In genomic region chr4:184668096-184668495, GRCh38 we compare ENCODE assay signal across 16 cellular contexts. TPM values are rescaled to one million over a fixed set of nuclear protein-coding genes. Genes with fewer than 3 reads are reported as not detected.
DNase-seq lines count a peak whose midpoint lies in the region; ATAC-seq, FAIRE-seq and TF ChIP-seq lines count a peak whose summit lies in the region.
"Had no signal": no experiment of that assay in that cellular context is flagged by ENCODE, and none has a peak within 500 bp of the region (broad histone marks: within the 10 kb centered on the region; RNA-seq: fewer than 3 reads in every experiment).

No MANE protein-coding gene starts in this region.

- no peak overlapping the region for H4K91ac ChIP-seq in H1 (replicated peaks; ENCODE audit: insufficient read length, low read length)

- intact Hi-C loops in A673 (cut with micrococcal nuclease; ENCODE audit: unreplicated experiment), result no loop called here

- no peak for TF ChIP-seq EP300 in H1 (IDR thresholded peaks at IDR 0.05; ENCODE audit: borderline replicate concordance in 1 of 2, low read depth in 2 of 2, low read length in 2 of 2)

- POLR2A ChIA-PET in H1 (lab: Charles Lee; ENCODE audit: partially characterized antibody), result interaction anchor here (0.9 kb wide), 1 partner anchor 29 kb away, joined by 3 read pairs; no protein-coding TSS in a partner anchor
- POLR2A ChIA-PET in A673 (lab: Charles Lee; ENCODE audit: low non-redundant PET), result no interaction called here

- no peak overlapping the region for H3K4me3 ChIP-seq in H1 (ENCODE audit: extremely low read depth in 1 of 4, insufficient read depth in 2 of 4, low read depth in 3 of 4, low read length in 4 of 4)
- no peak overlapping the region for H3K4me3 ChIP-seq in neural progenitor cell
- no peak overlapping the region for H3K4me3 ChIP-seq in A673 (ENCODE audit: low read depth, low read length, poor library complexity, severe bottlenecking)
- H3K4me3 ChIP-seq: cardiac muscle cell, K562, thyroid gland had no signal

- peaks cover 16% of the 10 kb centered on the region for H3K36me3 Mint-ChIP-seq in T-helper 1 cell treated with Interleukin-12 subunit alpha and Interleukin-12 subunit beta and Interleukin-4 antibody, amounts not matched to agents 30 μg/mL and 1 μg/mL, for 36 hours (ENCODE audit: low read depth)
- H3K36me3 Mint-ChIP-seq in T-helper 17 cell (ENCODE audit: low read depth), result peaks cover 5% of the 10 kb centered on the region
- H3K36me3 Mint-ChIP-seq in stimulated activated memory B cell treated with anti-CD40 and anti-IgM and Interleukin-4, amounts not matched to agents 10 μg/mL and 1 μg/mL and 100 μg/mL, for 72 hours, result peaks cover 53% of the 10 kb centered on the region
- H3K36me3 Mint-ChIP-seq in neural progenitor cell, result peaks cover 14% of the 10 kb centered on the region

- TF ChIP-seq CTCF in H1 (IDR thresholded peaks at IDR 0.05; ENCODE audit: control extremely low read depth in 1 of 3, insufficient read depth in 1 of 3, low read depth in 1 of 3, low read length in 3 of 3) (no peak), neural progenitor cell (IDR thresholded peaks at IDR 0.05) (no peak), A673 (conservative IDR thresholded peaks at IDR 0.05; ENCODE audit: low read depth, low read length) (no peak)

- no peak overlapping the region for H3K4me2 ChIP-seq in H1 (ENCODE audit: insufficient read depth in 1 of 2, low read depth in 2 of 2, low read length in 2 of 2)
- H3K4me2 ChIP-seq in neural progenitor cell, result no peak overlapping the region

- H3K79me1 ChIP-seq in H1 (ENCODE audit: low read depth, low read length), result no peaks in the 10 kb centered on the region

- H3K79me2 ChIP-seq in H1 (ENCODE audit: control insufficient read depth in 1 of 2, insufficient read depth in 2 of 2, low read length in 2 of 2) (no peaks in the 10 kb centered on the region), neural progenitor cell (ENCODE audit: low read depth) (no peaks in the 10 kb centered on the region)

- H2BK5ac ChIP-seq in H1 (ENCODE audit: low read depth, low read length), result no peak overlapping the region

- H2AFZ ChIP-seq in H1 (ENCODE audit: low read length) (no peak overlapping the region), neural progenitor cell (replicated peaks) (no peak overlapping the region)

- no peak for TF ChIP-seq RAD21 in H1 (IDR thresholded peaks at IDR 0.05 in 1 of 2, conservative IDR thresholded peaks at IDR 0.05 in 1 of 2; ENCODE audit: low read depth in 2 of 2, low read length in 2 of 2)

- TF ChIP-seq POLR2A in H1 (IDR thresholded peaks at IDR 0.05; ENCODE audit: control extremely low read depth in 1 of 2, low read depth in 2 of 2, low read length in 2 of 2), result no peak

- FAIRE-seq in H1 (lab: Jason Lieb, UNC), result no peak
- FAIRE-seq: kidney had no signal

- H3K4me1 ChIP-seq in H1 (replicated peaks in 1 of 4; ENCODE audit: control insufficient read depth in 3 of 4, insufficient read depth in 4 of 4, low read length in 3 of 4), result no peaks in the 10 kb centered on the region
- H3K4me1 ChIP-seq in neural progenitor cell, result no peaks in the 10 kb centered on the region
- H3K4me1 ChIP-seq in A673 (ENCODE audit: insufficient read depth, low read length, poor library complexity, severe bottlenecking), result no peaks in the 10 kb centered on the region
- H3K4me1 ChIP-seq: thyroid gland had no signal

- no peak overlapping the region for H2AK5ac ChIP-seq in H1 (ENCODE audit: low read depth, low read length)

- H3K36me3 ChIP-seq in H1 (ENCODE audit: control insufficient read depth in 2 of 4, insufficient read depth in 4 of 4, low read length in 3 of 4), result no peaks in the 10 kb centered on the region; a peak in 1 of 8 replicates
- no peaks in the 10 kb centered on the region for H3K36me3 ChIP-seq in neural progenitor cell
- H3K36me3 ChIP-seq in A673 (ENCODE audit: insufficient read depth, low read length, poor library complexity, severe bottlenecking), result peaks cover 26% of the 10 kb centered on the region

- H3K18ac ChIP-seq in H1 (ENCODE audit: extremely low read depth, low read length), result no peak overlapping the region

- no peak for ATAC-seq in T-helper 17 cell
- no peak for ATAC-seq in stimulated activated memory B cell treated with anti-CD40 and anti-IgM and Interleukin-4, amounts not matched to agents 10 μg/mL and 1 μg/mL and 100 μg/mL, for 72 hours
- ATAC-seq: K562 had no signal

- no peak overlapping the region for H2BK12ac ChIP-seq in H1 (ENCODE audit: low read depth, low read length)

- 94% methylated on average over 9 of the region's 9 CpGs; no CpG with 5 or more reads in 1 of the 2 experiments for WGBS in H1 (ENCODE audit: extremely low coverage in 1 of 2, insufficient coverage in 1 of 2, insufficient read length in 1 of 2, insufficient replicate concordance in 2 of 2, low coverage in 1 of 2, low lambda C conversion rate in 2 of 2, missing lambda C conversion rate in 1 of 2), 2 experiments

- H3K27me3 Mint-ChIP-seq in T-helper 1 cell treated with Interleukin-12 subunit alpha and Interleukin-12 subunit beta and Interleukin-4 antibody, amounts not matched to agents 30 μg/mL and 1 μg/mL, for 36 hours (ENCODE audit: low read depth), result no peaks in the 10 kb centered on the region
- H3K27me3 Mint-ChIP-seq in T-helper 17 cell (no peaks in the 10 kb centered on the region), neural progenitor cell (ENCODE audit: insufficient read depth, low read depth) (peaks cover under 1% of the 10 kb centered on the region)
- H3K27me3 Mint-ChIP-seq in stimulated activated memory B cell treated with anti-CD40 and anti-IgM and Interleukin-4, amounts not matched to agents 10 μg/mL and 1 μg/mL and 100 μg/mL, for 72 hours, result no peaks in the 10 kb centered on the region

- no peaks in the 10 kb centered on the region for H3K23me2 ChIP-seq in H1 (ENCODE audit: low read depth, low read length)

- H3K14ac ChIP-seq in H1 (ENCODE audit: insufficient read length), result peak overlapping the region; percentile 31

- no peaks in the 10 kb centered on the region for H3F3A ChIP-seq in neural progenitor cell (ENCODE audit: low read depth)

- no peak overlapping the region for H3K9ac ChIP-seq in H1 (replicated peaks in 1 of 4; ENCODE audit: extremely low read depth in 1 of 4, low read depth in 3 of 4, low read length in 3 of 4)
- no peak overlapping the region for H3K9ac ChIP-seq in neural progenitor cell

- H2BK120ac ChIP-seq in H1 (replicated peaks; ENCODE audit: low read depth, low read length), result no peak overlapping the region

- H4K5ac ChIP-seq in H1 (ENCODE audit: insufficient read length, low read depth, low read length), result no peak overlapping the region

- peaks cover 31% of the 10 kb centered on the region for H3K4me1 Mint-ChIP-seq in T-helper 1 cell treated with Interleukin-12 subunit alpha and Interleukin-12 subunit beta and Interleukin-4 antibody, amounts not matched to agents 30 μg/mL and 1 μg/mL, for 36 hours (ENCODE audit: low read depth)
- H3K4me1 Mint-ChIP-seq in T-helper 17 cell, result peaks cover 17% of the 10 kb centered on the region
- peaks cover 14% of the 10 kb centered on the region for H3K4me1 Mint-ChIP-seq in stimulated activated memory B cell treated with anti-CD40 and anti-IgM and Interleukin-4, amounts not matched to agents 10 μg/mL and 1 μg/mL and 100 μg/mL, for 72 hours
- H3K4me1 Mint-ChIP-seq in neural progenitor cell, result no peaks in the 10 kb centered on the region

- no TSS peak for BruUV-seq in A673 (replicated peaks; lab: Mats Ljungman, UMichigan)

- DNase-seq in T-helper 1 cell, result no peak
- no peak for DNase-seq in T-helper 17 cell
- DNase-seq in H1 (ENCODE audit: low read depth in 1 of 2, low spot score in 2 of 2), result no peak
- DNase-seq in amniotic stem cell (lab: John Stamatoyannopoulos, UW), result no peak
- DNase-seq in neural progenitor cell (ENCODE audit: low spot score), result no peak
- DNase-seq in A673 (ENCODE audit: low spot score), result no peak
- DNase-seq: effector memory CD4-positive, alpha-beta T cell; kidney; NCI-H1105; stimulated activated CD4-positive, alpha-beta T cell treated with anti-CD3 and anti-CD28 coated beads, Interleukin-4, amount 100 ng/mL, for 1 hour; thyroid gland had no signal

- peak overlapping the region; percentile 92 for H3K27ac Mint-ChIP-seq in T-helper 1 cell treated with Interleukin-12 subunit alpha and Interleukin-12 subunit beta and Interleukin-4 antibody, amounts not matched to agents 30 μg/mL and 1 μg/mL, for 36 hours
- H3K27ac Mint-ChIP-seq in T-helper 17 cell, result peak overlapping the region; percentile 81
- H3K27ac Mint-ChIP-seq in stimulated activated memory B cell treated with anti-CD40 and anti-IgM and Interleukin-4, amounts not matched to agents 10 μg/mL and 1 μg/mL and 100 μg/mL, for 72 hours, result peak overlapping the region; percentile 41
- no peak overlapping the region for H3K27ac Mint-ChIP-seq in neural progenitor cell

- H2BK20ac ChIP-seq in H1 (ENCODE audit: low read length), result no peak overlapping the region

- CTCF ChIA-PET in H1 (lab: Charles Lee; ENCODE audit: partially characterized antibody), result no interaction called here
- CTCF ChIA-PET in A673 (lab: Charles Lee), result no interaction called here

- H3K23ac ChIP-seq in H1 (ENCODE audit: insufficient read length), result no peak overlapping the region

- H3K27me3 ChIP-seq in H1 (replicated peaks in 1 of 4; ENCODE audit: control insufficient read depth in 3 of 4, extremely low read depth in 1 of 4, insufficient read depth in 3 of 4, low read length in 3 of 4) (no peaks in the 10 kb centered on the region), neural progenitor cell (no peaks in the 10 kb centered on the region), A673 (replicated peaks; ENCODE audit: insufficient read depth, low read depth, low read length, poor library complexity) (no peaks in the 10 kb centered on the region)
- H3K27me3 ChIP-seq: cardiac muscle cell, thyroid gland had no signal

- no peak overlapping the region for H3K27ac ChIP-seq in H1 (ENCODE audit: low read depth, low read length)
- no peak overlapping the region for H3K27ac ChIP-seq in neural progenitor cell
- H3K27ac ChIP-seq in A673 (ENCODE audit: low read depth, low read length, poor library complexity, severe bottlenecking), result no peak overlapping the region
- H3K27ac ChIP-seq: 22Rv1, cardiac muscle cell, thyroid gland had no signal

- no peaks in the 10 kb centered on the region for H3K9me3 Mint-ChIP-seq in T-helper 1 cell treated with Interleukin-12 subunit alpha and Interleukin-12 subunit beta and Interleukin-4 antibody, amounts not matched to agents 30 μg/mL and 1 μg/mL, for 36 hours
- no peaks in the 10 kb centered on the region for H3K9me3 Mint-ChIP-seq in stimulated activated memory B cell treated with anti-CD40 and anti-IgM and Interleukin-4, amounts not matched to agents 10 μg/mL and 1 μg/mL and 100 μg/mL, for 72 hours
- no peaks in the 10 kb centered on the region for H3K9me3 Mint-ChIP-seq in neural progenitor cell

- no peak overlapping the region for H2BK15ac ChIP-seq in H1 (ENCODE audit: low read length)

- H4K8ac ChIP-seq in H1 (ENCODE audit: extremely low read depth, insufficient read depth, low read length), result no peak overlapping the region

- H3K9me3 ChIP-seq in T-helper 17 cell (ENCODE audit: control insufficient read depth, low read length, poor library complexity, severe bottlenecking) (no peaks in the 10 kb centered on the region), H1 (ENCODE audit: insufficient read depth in 2 of 2, low read depth in 1 of 2, low read length in 1 of 2) (no peaks in the 10 kb centered on the region), neural progenitor cell (ENCODE audit: low read depth) (no peaks in the 10 kb centered on the region), A673 (ENCODE audit: low read depth, low read length, poor library complexity, severe bottlenecking) (no peaks in the 10 kb centered on the region)
- H3K9me3 ChIP-seq: thyroid gland had no signal

- H3K4me3 Mint-ChIP-seq in T-helper 1 cell treated with Interleukin-12 subunit alpha and Interleukin-12 subunit beta and Interleukin-4 antibody, amounts not matched to agents 30 μg/mL and 1 μg/mL, for 36 hours, result peak overlapping the region; percentile 15
- peak overlapping the region; percentile 1 for H3K4me3 Mint-ChIP-seq in T-helper 17 cell
- H3K4me3 Mint-ChIP-seq in stimulated activated memory B cell treated with anti-CD40 and anti-IgM and Interleukin-4, amounts not matched to agents 10 μg/mL and 1 μg/mL and 100 μg/mL, for 72 hours, result no peak overlapping the region
- no peak overlapping the region for H3K4me3 Mint-ChIP-seq in neural progenitor cell

- no peak overlapping the region for H3K4ac ChIP-seq in H1 (replicated peaks; ENCODE audit: insufficient read length, low read depth, low read length)

- no peaks in the 10 kb centered on the region for H4K20me1 ChIP-seq in H1 (replicated peaks in 1 of 2; ENCODE audit: control insufficient read depth in 1 of 2, insufficient read depth in 2 of 2, low read length in 2 of 2)
- H4K20me1 ChIP-seq in neural progenitor cell (ENCODE audit: low read depth), result no peaks in the 10 kb centered on the region

- H3K56ac ChIP-seq in H1 (replicated peaks; ENCODE audit: insufficient read length, low read depth, low read length), result no peak overlapping the region

RNA-seq across cellular contexts. Expression of gene PRIMPOL, which starts 18.6 kb away (rescaled TPM):
- total RNA-seq in T-helper 17 cell (1 to 10 TPM; 5.9 to 9.5 TPM), neural progenitor cell (ENCODE audit: low replicate concordance) (22.4 and 46.6 TPM in 2 replicates), A673 (2021) (25.7 and 28.4 TPM in 2 replicates)
- 5.0 and 6.7 TPM in 2 replicates for total RNA-seq in H1 (2021; fragmentation: NEBNext Ultra II Directional; extraction: Animal tissue kit (Norgen Biotek cat#: 25700))
- 2.7 and 4.4 TPM in 2 replicates for polyA plus RNA-seq in H1 (2011; rRNA removed)
- polyA plus RNA-seq in H1 (2011; cell fraction: cytosol; rRNA removed), result 6.3 TPM
- 0.97 TPM for polyA plus RNA-seq in H1 (2011; cell fraction: nucleus; rRNA removed)
- 6.3 to 10.6 TPM (median 8.8 TPM) in 4 replicates for polyA plus RNA-seq in H1 (2012, experiment 1 of 2)
- 0.92 TPM for polyA plus RNA-seq in H1 (2012, experiment 2 of 2)
- 6.3 TPM for polyA plus RNA-seq in H1 (2013, experiment 1 of 2)
- 6.8 TPM for polyA plus RNA-seq in H1 (2013, experiment 2 of 2)
- 1.0 and 1.4 TPM in 2 replicates for polyA minus RNA-seq in H1 (2011; rRNA and poly(A)+ RNA removed)
- 2.4 TPM for polyA minus RNA-seq in H1 (2011; cell fraction: cytosol; rRNA and poly(A)+ RNA removed)
- polyA minus RNA-seq in H1 (2011; cell fraction: nucleus; rRNA and poly(A)+ RNA removed), result 3.3 TPM

RNA-seq across cellular contexts. Expression of gene CASP3, which starts 18.8 kb away (rescaled TPM):
- total RNA-seq in T-helper 17 cell (10 to 100 TPM in 1 of 2 donors, 1 to 10 TPM in 1; 8.6 to 18.5 TPM), neural progenitor cell (ENCODE audit: low replicate concordance) (46.1 and 69.8 TPM in 2 replicates), A673 (2021) (52.6 and 65.5 TPM in 2 replicates)
- total RNA-seq in H1 (2021; fragmentation: NEBNext Ultra II Directional; extraction: Animal tissue kit (Norgen Biotek cat#: 25700)), result 81.1 and 82.5 TPM in 2 replicates
- 15.0 and 27.8 TPM in 2 replicates for polyA plus RNA-seq in H1 (2011; rRNA removed)
- 39.6 TPM for polyA plus RNA-seq in H1 (2011; cell fraction: cytosol; rRNA removed)
- 12.9 TPM for polyA plus RNA-seq in H1 (2011; cell fraction: nucleus; rRNA removed)
- polyA plus RNA-seq in H1 (2012, experiment 1 of 2), result 30.9 to 58.4 TPM (median 37.1 TPM) in 4 replicates
- 9.4 TPM for polyA plus RNA-seq in H1 (2012, experiment 2 of 2)
- polyA plus RNA-seq in H1 (2013, experiment 1 of 2), result 53.0 TPM
- 56.0 TPM for polyA plus RNA-seq in H1 (2013, experiment 2 of 2)
- polyA minus RNA-seq in H1 (2011; rRNA and poly(A)+ RNA removed), result 19.4 and 27.4 TPM in 2 replicates
- polyA minus RNA-seq in H1 (2011; cell fraction: cytosol; rRNA and poly(A)+ RNA removed), result 14.6 TPM
- 15.8 TPM for polyA minus RNA-seq in H1 (2011; cell fraction: nucleus; rRNA and poly(A)+ RNA removed)

Comparison
In these comparisons a context has a peak if more than half of its experiments do, and no peak if none do; other contexts are left out.
1. H3K4me3 Mint-ChIP-seq: peak in T-helper 1 cell treated with Interleukin-12 subunit alpha and Interleukin-12 subunit beta and Interleukin-4 antibody, amounts not matched to agents 30 μg/mL and 1 μg/mL, for 36 hours (single experiment) and T-helper 17 cell (single experiment); none in stimulated activated memory B cell treated with anti-CD40 and anti-IgM and Interleukin-4, amounts not matched to agents 10 μg/mL and 1 μg/mL and 100 μg/mL, for 72 hours (single experiment) and neural progenitor cell (single experiment).